ENCODE assay signal across 21 cellular contexts in the genomic region with DNA sequence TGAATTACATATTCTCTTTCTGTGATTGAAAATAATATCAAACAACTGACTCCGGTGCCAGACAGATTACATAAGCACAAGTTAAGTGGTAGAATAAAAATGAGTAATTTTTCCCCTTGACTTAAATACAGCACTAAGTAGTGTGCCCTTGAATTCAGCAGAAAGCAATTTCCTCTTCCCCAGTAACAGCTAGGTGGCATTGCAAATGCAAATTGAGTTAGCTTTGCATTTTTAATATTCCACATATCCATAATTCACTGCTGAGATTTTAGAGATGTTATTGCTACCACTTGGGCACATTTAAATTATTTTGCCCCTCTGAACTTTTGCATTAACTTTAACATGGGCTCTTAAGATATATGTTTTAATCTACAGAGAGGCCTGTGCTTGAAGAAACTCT.
DNase-seq lines count a peak whose midpoint lies in the region; ATAC-seq and TF ChIP-seq lines count a peak whose summit lies in the region.
"Had no signal": no experiment of that assay in that cellular context is flagged by ENCODE, and none has a peak within 500 bp of the region (broad histone marks: within the 10 kb centered on the region; RNA-seq: fewer than 3 reads in every experiment).

No MANE protein-coding gene starts in this region.

- H3K4me1 ChIP-seq in prostate gland (replicated peaks) = no peaks in the 10 kb centered on the region

- CTCF ChIA-PET in AG04450 (lab: Charles Lee) = no interaction called here

- POLR2A ChIA-PET in AG04450 (lab: Yijun Ruan, JAX) = no interaction called here

- ATAC-seq in GM19455 (IDR thresholded peaks at IDR 0.05; ENCODE audit: unreplicated experiment) (no peak), HG03095 (IDR thresholded peaks at IDR 0.05; ENCODE audit: unreplicated experiment) (no peak)
- ATAC-seq: Panc1, Right ventricle myocardium inferior had no signal

- intact Hi-C loops in prostate gland (cut with DNase I) = no loop called here

- peak; percentile 16; the same call in 1 of the 2 replicates for TF ChIP-seq CTCF in AG04450 (IDR thresholded peaks at IDR 0.05; ENCODE audit: low read depth, low read length)
- TF ChIP-seq CTCF in GM12873 (IDR thresholded peaks at IDR 0.05; ENCODE audit: insufficient read depth, low read depth, low read length, missing control alignments) = peak; percentile 19
- no peak for TF ChIP-seq CTCF in prostate gland (IDR thresholded peaks at IDR 0.05)

- H3K27me3 ChIP-seq in AG04450 (ENCODE audit: control insufficient read depth, insufficient read depth, low read length) = no peaks in the 10 kb centered on the region
- no peaks in the 10 kb centered on the region for H3K27me3 ChIP-seq in MG63
- no peaks in the 10 kb centered on the region for H3K27me3 ChIP-seq in prostate gland (replicated peaks; ENCODE audit: insufficient read depth)

- DNase-seq in AG04450 (ENCODE audit: low read depth, low spot score) (no peak), NCI-H1436 treated with DMSO at 0.1 percent for 48 hours (lab: John Stamatoyannopoulos, UW) (peak; percentile 12), cerebellar cortex (ENCODE audit: low spot score) (peak; percentile 36), MG63 (no peak), prostate gland (ENCODE audit: low spot score) (no peak)
- DNase-seq: AML-193; Calu3; CD4-positive, alpha-beta T cell; GDM1; NCI-H1105 treated with DMSO at 0.1 percent for 48 hours; NCI-H2029; NCI-H2227 treated with DMSO at 0.1 percent for 48 hours; NCI-H524 treated with DMSO at 0.1 percent for 48 hours; NK-92 treated with Interleukin-12 subunit alpha and Interleukin-12 subunit beta, amount 100 ng/mL, for 24 hours; SK-N-SH; T-helper 1 cell had no signal

- no peak for TF ChIP-seq POLR2A in prostate gland (IDR thresholded peaks at IDR 0.05)

- H3K27ac ChIP-seq in AG04450 (ENCODE audit: low read depth, low read length) = no peak overlapping the region
- H3K27ac ChIP-seq in prostate gland = no peak overlapping the region

- WGBS in prostate gland = 100% methylated on average over 1 of the region's 1 CpG

- no peaks in the 10 kb centered on the region for H3K36me3 ChIP-seq in MG63
- no peaks in the 10 kb centered on the region for H3K36me3 ChIP-seq in prostate gland

- H3K4me3 ChIP-seq in AG04450 (ENCODE audit: low read depth, low read length) = no peak overlapping the region
- no peak overlapping the region for H3K4me3 ChIP-seq in MG63
- H3K4me3 ChIP-seq in prostate gland = no peak overlapping the region

- no peaks in the 10 kb centered on the region for H3K9me3 ChIP-seq in AG04450 (ENCODE audit: control insufficient read depth, insufficient read depth, low read length)
- no peaks in the 10 kb centered on the region for H3K9me3 ChIP-seq in MG63
- no peaks in the 10 kb centered on the region for H3K9me3 ChIP-seq in prostate gland
- H3K9me3 ChIP-seq: SK-N-SH had no signal

Comparison
In these comparisons a context has a peak if more than half of its experiments do, and no peak if none do; other contexts are left out.
1. DNase-seq: peak in NCI-H1436 treated with DMSO at 0.1 percent for 48 hours (single experiment) and cerebellar cortex (single experiment); none in AG04450 (single experiment), MG63 (single experiment) and prostate gland (single experiment).
2. CTCF ChIP-seq: peak in AG04450 (single experiment) and GM12873 (single experiment); none in prostate gland (0 of 4).